ENCODE assay signal across 1 cellular context in the genomic region with DNA sequence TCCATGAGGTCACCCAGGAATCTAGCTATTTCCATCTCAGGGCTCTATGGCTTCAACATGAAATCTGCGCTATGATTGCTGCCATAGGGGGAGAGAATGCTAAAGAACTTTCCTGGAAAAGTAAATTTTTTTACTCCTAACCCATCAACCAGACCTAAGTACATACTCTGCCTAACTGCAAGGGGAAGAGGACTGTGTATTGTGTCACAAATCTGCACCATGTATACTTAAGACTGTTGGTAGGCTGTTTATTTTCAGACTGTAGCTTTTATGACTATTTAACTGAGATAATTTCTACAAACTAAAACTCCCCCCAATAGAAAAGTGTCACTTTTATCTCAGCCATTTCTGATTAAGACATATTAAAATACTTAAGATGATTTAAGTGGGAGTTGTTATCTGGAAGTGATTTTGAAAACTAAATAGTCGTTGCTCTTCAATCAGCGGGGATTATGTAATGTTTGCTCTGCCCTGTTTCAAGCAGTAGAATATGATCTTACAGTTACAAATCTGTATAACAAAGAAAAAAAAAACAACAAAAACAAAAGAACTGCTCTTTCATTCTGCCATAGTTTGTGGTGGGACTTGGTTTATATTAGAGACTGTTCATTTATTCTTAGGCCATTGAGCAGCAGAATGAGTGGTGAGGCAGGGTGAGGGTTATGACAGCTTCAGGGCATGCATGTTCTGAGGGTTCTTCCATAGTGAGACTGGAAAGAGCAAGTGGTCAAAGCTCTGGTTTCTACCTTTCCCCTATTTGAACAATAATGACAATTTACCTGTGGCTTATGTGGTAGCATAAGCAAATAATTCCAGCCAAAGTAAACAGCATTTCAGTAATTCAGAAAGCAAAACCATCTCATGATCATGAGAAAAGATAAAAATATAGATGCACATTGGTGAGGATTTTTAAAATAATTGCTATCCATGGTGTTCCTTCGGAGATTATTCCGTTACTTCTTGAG.
TF ChIP-seq lines count a peak whose summit lies in the region.

No MANE protein-coding gene starts in this region.

TF ChIP-seq in HepG2, 621 proteins besides CTCF, POLR2A, EP300 and RAD21 (continued from another document):
- TF ChIP-seq ZNF790 (CRISPR knock-in tag; IDR thresholded peaks at IDR 0.05; ENCODE audit: borderline replicate concordance) (no peak), ARNTL (CRISPR knock-in tag; IDR thresholded peaks at IDR 0.05) (no peak), BCL6 (CRISPR knock-in tag; IDR thresholded peaks at IDR 0.05) (no peak), TBP (CRISPR knock-in tag; IDR thresholded peaks at IDR 0.05) (no peak), ZFX (CRISPR knock-in tag; IDR thresholded peaks at IDR 0.05; ENCODE audit: low read depth) (no peak), ZNF331 (CRISPR knock-in tag; IDR thresholded peaks at IDR 0.05) (no peak), MED1 (CRISPR knock-in tag; IDR thresholded peaks at IDR 0.05) (no peak), ZNF891 (CRISPR knock-in tag; IDR thresholded peaks at IDR 0.05) (no peak), ZIK1 (CRISPR knock-in tag; IDR thresholded peaks at IDR 0.05; ENCODE audit: borderline replicate concordance, low read depth) (no peak), ZNF354B (CRISPR knock-in tag; IDR thresholded peaks at IDR 0.05) (no peak), ZFY (CRISPR knock-in tag; IDR thresholded peaks at IDR 0.05) (no peak), SIN3A (IDR thresholded peaks at IDR 0.05; ENCODE audit: borderline replicate concordance, low read depth, low read length) (no peak), RBM22 (optimal IDR thresholded peaks at IDR 0.05; ENCODE audit: low read length) (no peak), NBN (conservative IDR thresholded peaks at IDR 0.05) (no peak), CEBPB (IDR thresholded peaks at IDR 0.05; ENCODE audit: borderline replicate concordance, low read depth, low read length) (no peak), BRD4 (CRISPR knock-in tag; IDR thresholded peaks at IDR 0.05) (no peak)
- TF ChIP-seq, protein P1, sequence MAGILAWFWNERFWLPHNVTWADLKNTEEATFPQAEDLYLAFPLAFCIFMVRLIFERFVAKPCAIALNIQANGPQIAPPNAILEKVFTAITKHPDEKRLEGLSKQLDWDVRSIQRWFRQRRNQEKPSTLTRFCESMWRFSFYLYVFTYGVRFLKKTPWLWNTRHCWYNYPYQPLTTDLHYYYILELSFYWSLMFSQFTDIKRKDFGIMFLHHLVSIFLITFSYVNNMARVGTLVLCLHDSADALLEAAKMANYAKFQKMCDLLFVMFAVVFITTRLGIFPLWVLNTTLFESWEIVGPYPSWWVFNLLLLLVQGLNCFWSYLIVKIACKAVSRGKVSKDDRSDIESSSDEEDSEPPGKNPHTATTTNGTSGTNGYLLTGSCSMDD (CRISPR knock-in tag; IDR thresholded peaks at IDR 0.05), result no peak
- TF ChIP-seq, protein P2, sequence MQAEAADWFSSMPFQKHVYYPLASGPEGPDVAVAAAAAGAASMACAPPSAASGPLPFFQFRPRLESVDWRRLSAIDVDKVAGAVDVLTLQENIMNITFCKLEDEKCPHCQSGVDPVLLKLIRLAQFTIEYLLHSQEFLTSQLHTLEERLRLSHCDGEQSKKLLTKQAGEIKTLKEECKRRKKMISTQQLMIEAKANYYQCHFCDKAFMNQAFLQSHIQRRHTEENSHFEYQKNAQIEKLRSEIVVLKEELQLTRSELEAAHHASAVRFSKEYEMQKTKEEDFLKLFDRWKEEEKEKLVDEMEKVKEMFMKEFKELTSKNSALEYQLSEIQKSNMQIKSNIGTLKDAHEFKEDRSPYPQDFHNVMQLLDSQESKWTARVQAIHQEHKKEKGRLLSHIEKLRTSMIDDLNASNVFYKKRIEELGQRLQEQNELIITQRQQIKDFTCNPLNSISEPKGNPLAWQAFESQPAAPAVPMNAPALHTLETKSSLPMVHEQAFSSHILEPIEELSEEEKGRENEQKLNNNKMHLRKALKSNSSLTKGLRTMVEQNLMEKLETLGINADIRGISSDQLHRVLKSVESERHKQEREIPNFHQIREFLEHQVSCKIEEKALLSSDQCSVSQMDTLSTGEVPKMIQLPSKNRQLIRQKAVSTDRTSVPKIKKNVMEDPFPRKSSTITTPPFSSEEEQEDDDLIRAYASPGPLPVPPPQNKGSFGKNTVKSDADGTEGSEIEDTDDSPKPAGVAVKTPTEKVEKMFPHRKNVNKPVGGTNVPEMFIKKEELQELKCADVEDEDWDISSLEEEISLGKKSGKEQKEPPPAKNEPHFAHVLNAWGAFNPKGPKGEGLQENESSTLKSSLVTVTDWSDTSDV (CRISPR knock-in tag; IDR thresholded peaks at IDR 0.05), result no peak
- TF ChIP-seq, protein P3, sequence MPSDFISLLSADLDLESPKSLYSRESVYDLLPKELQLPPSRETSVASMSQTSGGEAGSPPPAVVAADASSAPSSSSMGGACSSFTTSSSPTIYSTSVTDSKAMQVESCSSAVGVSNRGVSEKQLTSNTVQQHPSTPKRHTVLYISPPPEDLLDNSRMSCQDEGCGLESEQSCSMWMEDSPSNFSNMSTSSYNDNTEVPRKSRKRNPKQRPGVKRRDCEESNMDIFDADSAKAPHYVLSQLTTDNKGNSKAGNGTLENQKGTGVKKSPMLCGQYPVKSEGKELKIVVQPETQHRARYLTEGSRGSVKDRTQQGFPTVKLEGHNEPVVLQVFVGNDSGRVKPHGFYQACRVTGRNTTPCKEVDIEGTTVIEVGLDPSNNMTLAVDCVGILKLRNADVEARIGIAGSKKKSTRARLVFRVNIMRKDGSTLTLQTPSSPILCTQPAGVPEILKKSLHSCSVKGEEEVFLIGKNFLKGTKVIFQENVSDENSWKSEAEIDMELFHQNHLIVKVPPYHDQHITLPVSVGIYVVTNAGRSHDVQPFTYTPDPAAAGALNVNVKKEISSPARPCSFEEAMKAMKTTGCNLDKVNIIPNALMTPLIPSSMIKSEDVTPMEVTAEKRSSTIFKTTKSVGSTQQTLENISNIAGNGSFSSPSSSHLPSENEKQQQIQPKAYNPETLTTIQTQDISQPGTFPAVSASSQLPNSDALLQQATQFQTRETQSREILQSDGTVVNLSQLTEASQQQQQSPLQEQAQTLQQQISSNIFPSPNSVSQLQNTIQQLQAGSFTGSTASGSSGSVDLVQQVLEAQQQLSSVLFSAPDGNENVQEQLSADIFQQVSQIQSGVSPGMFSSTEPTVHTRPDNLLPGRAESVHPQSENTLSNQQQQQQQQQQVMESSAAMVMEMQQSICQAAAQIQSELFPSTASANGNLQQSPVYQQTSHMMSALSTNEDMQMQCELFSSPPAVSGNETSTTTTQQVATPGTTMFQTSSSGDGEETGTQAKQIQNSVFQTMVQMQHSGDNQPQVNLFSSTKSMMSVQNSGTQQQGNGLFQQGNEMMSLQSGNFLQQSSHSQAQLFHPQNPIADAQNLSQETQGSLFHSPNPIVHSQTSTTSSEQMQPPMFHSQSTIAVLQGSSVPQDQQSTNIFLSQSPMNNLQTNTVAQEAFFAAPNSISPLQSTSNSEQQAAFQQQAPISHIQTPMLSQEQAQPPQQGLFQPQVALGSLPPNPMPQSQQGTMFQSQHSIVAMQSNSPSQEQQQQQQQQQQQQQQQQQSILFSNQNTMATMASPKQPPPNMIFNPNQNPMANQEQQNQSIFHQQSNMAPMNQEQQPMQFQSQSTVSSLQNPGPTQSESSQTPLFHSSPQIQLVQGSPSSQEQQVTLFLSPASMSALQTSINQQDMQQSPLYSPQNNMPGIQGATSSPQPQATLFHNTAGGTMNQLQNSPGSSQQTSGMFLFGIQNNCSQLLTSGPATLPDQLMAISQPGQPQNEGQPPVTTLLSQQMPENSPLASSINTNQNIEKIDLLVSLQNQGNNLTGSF (CRISPR knock-in tag; IDR thresholded peaks at IDR 0.05), result no peak
